17 cellular contexts compared by ENCODE assay signal in genomic region chr15:34264070-34264469, GRCh38. TPM values are rescaled to one million over a fixed set of nuclear protein-coding genes. Genes with fewer than 3 reads are reported as not detected.
DNase-seq lines count a peak whose midpoint lies in the region; ATAC-seq and TF ChIP-seq lines count a peak whose summit lies in the region.
"Had no signal": no experiment of that assay in that cellular context is flagged by ENCODE, and none has a peak within 500 bp of the region (broad histone marks: within the 10 kb centered on the region; RNA-seq: fewer than 3 reads in every experiment).

No MANE protein-coding gene starts in this region.

- no peak for TF ChIP-seq CTCF in CD4-positive, alpha-beta T cell (IDR thresholded peaks at IDR 0.05)
- TF ChIP-seq CTCF in GM13977 (IDR thresholded peaks at IDR 0.05; ENCODE audit: extremely low read depth, insufficient read depth, missing control alignments): no peak

- peaks cover 37% of the 10 kb centered on the region for H3K4me1 Mint-ChIP-seq in activated naive CD4-positive, alpha-beta T cell treated with anti-CD3 and anti-CD28 coated beads, Interleukin-2, amount 50 U/mL, for 24 hours
- H3K4me1 Mint-ChIP-seq in CD4-positive, alpha-beta T cell (ENCODE audit: low read depth): peaks cover 12% of the 10 kb centered on the region
- H3K4me1 Mint-ChIP-seq: B cell had no signal

- H3K36me3 Mint-ChIP-seq in activated naive CD4-positive, alpha-beta T cell treated with anti-CD3 and anti-CD28 coated beads, Interleukin-2, amount 50 U/mL, for 24 hours: peaks cover 6% of the 10 kb centered on the region
- peaks cover 24% of the 10 kb centered on the region for H3K36me3 Mint-ChIP-seq in CD4-positive, alpha-beta T cell (ENCODE audit: low read depth)

- no peak overlapping the region for H3K4me3 Mint-ChIP-seq in activated naive CD4-positive, alpha-beta T cell treated with anti-CD3 and anti-CD28 coated beads, Interleukin-2, amount 50 U/mL, for 24 hours
- no peak overlapping the region for H3K4me3 Mint-ChIP-seq in CD4-positive, alpha-beta T cell
- H3K4me3 Mint-ChIP-seq: B cell; CD8-positive, alpha-beta memory T cell; HFFc6 had no signal

- intact Hi-C loops in CD4-positive, alpha-beta T cell (cut with DNase I, micrococcal nuclease): no loop called here

- no peak for DNase-seq in activated naive CD4-positive, alpha-beta T cell (lab: John Stamatoyannopoulos, UW)
- no peak for DNase-seq in CD4-positive, alpha-beta T cell
- peak; percentile 13 for DNase-seq in dermis blood vessel endothelial cell
- no peak for DNase-seq in C1 segment of cervical spinal cord (lab: John Stamatoyannopoulos, UW)
- no peak for DNase-seq in GM13977 (ENCODE audit: low spot score)
- DNase-seq: Caco-2; CD8-positive, alpha-beta memory T cell; DND-41; GDM1; HCEC 1CT; HFFc6; IMR-90; KBM-7 had no signal

- in situ Hi-C loops in GM13977 (cut with MboI; ENCODE audit: low pct_unique_long_range_greater_than_20kb, low sequenced_read_pairs, unreplicated experiment): no loop called here

- H3K27ac Mint-ChIP-seq in activated naive CD4-positive, alpha-beta T cell treated with anti-CD3 and anti-CD28 coated beads, Interleukin-2, amount 50 U/mL, for 24 hours: peak overlapping the region; percentile 84
- H3K27ac Mint-ChIP-seq in CD4-positive, alpha-beta T cell: peak overlapping the region; percentile 22
- H3K27ac Mint-ChIP-seq: B cell, HFFc6 had no signal

- H3K9me3 Mint-ChIP-seq in activated naive CD4-positive, alpha-beta T cell treated with anti-CD3 and anti-CD28 coated beads, Interleukin-2, amount 50 U/mL, for 24 hours: no peaks in the 10 kb centered on the region
- no peaks in the 10 kb centered on the region for H3K9me3 Mint-ChIP-seq in CD4-positive, alpha-beta T cell
- H3K9me3 Mint-ChIP-seq: CD8-positive, alpha-beta memory T cell; HFFc6 had no signal

- POLR2A ChIA-PET in CD4-positive, alpha-beta T cell (lab: Charles Lee): interaction anchor here (0.7 kb wide), 1 partner anchor 73 kb away, joined by 3 read pairs; the partner anchor contains the start of gene SLC12A6

- CTCF ChIA-PET in CD4-positive, alpha-beta T cell (lab: Charles Lee): interaction anchor here (1.5 kb wide), 1 partner anchor 104 kb away, joined by 4 read pairs; the partner anchor contains the start of gene LPCAT4

- no peaks in the 10 kb centered on the region for H3K9me3 ChIP-seq in CD4-positive, alpha-beta T cell (ENCODE audit: control insufficient read depth, low read length)
- H3K9me3 ChIP-seq: Caco-2 had no signal

- no peaks in the 10 kb centered on the region for H3K27me3 ChIP-seq in CD4-positive, alpha-beta T cell (ENCODE audit: control insufficient read depth, insufficient read depth, low read length)

- H3K27me3 Mint-ChIP-seq in activated naive CD4-positive, alpha-beta T cell treated with anti-CD3 and anti-CD28 coated beads, Interleukin-2, amount 50 U/mL, for 24 hours: no peaks in the 10 kb centered on the region
- H3K27me3 Mint-ChIP-seq in CD4-positive, alpha-beta T cell: no peaks in the 10 kb centered on the region
- H3K27me3 Mint-ChIP-seq: B cell had no signal

- no peak overlapping the region for H3K27ac ChIP-seq in CD4-positive, alpha-beta T cell (ENCODE audit: low read depth, low read length)
- H3K27ac ChIP-seq: HL-60 had no signal

- no peak for ATAC-seq in CD4-positive, alpha-beta T cell (ENCODE audit: poor library complexity)
- no peak for ATAC-seq in HG02571 (IDR thresholded peaks at IDR 0.05; ENCODE audit: unreplicated experiment)

RNA-seq across cellular contexts. Expression of gene EMC4, which starts 39.3 kb away (rescaled TPM):
- total RNA-seq in CD4-positive, alpha-beta T cell: 10 to 100 TPM; 77.4 to 80.0 TPM
- total RNA-seq in dermis blood vessel endothelial cell: 110 and 164 TPM in 2 replicates

RNA-seq across cellular contexts. Expression of gene KATNBL1, which starts 54.2 kb away (rescaled TPM):
- total RNA-seq in CD4-positive, alpha-beta T cell: 10 to 100 TPM; 13.0 to 14.6 TPM
- total RNA-seq in dermis blood vessel endothelial cell: 43.5 and 54.8 TPM in 2 replicates
